Comparison of ENCODE assay signal across 11 cellular contexts in the genomic region with DNA sequence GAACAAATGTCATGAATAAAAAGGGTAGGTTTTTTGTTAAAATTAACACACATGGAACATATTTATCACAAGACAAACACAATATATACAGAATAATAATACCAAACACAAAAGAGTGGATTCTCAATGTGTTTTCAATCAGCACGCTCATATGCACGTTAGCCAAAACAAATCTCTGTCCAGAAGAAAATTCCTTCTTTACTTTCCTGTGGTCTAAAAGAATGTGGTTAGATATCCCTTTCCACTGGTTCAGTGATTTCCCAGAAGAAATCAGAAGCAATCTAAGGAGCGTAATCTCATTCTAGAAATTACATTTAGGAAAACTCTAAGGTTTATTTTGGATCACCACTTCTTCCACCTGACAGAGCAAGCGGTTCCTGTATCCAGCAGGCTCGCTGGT.
"Had no signal": no experiment of that assay in that cellular context is flagged by ENCODE, and none has a peak within 500 bp of the region (broad histone marks: within the 10 kb centered on the region; RNA-seq: fewer than 3 reads in every experiment).

No MANE protein-coding gene starts in this region.

- H3K4me1 ChIP-seq: breast epithelium, left ventricle myocardium inferior, upper lobe of right lung had no signal

- FAIRE-seq: endothelial cell of umbilical vein, islet of Langerhans had no signal

- H3K27ac ChIP-seq: breast epithelium, left ventricle myocardium inferior, SK-N-MC, upper lobe of right lung had no signal

- H3K36me3 ChIP-seq: breast epithelium, left ventricle myocardium inferior, upper lobe of right lung had no signal

- H3K27me3 ChIP-seq: breast epithelium, upper lobe of right lung had no signal

- H3K9me3 ChIP-seq: upper lobe of right lung had no signal

- DNase-seq: activated CD4-positive, alpha-beta T cell treated with anti-CD3 and anti-CD28 coated beads for 48 hours; activated naive CD4-positive, alpha-beta T cell treated with anti-CD3 and anti-CD28 coated beads, Interleukin-2, amount 10 ng/mL, durations not matched to agents 7 days and 5 days; left ventricle myocardium inferior; mesendoderm; stimulated activated CD4-positive, alpha-beta T cell treated with anti-CD3 and anti-CD28 coated beads, Interleukin-4, amount 100 ng/mL, for 1 hour; stimulated activated CD8-positive, alpha-beta memory T cell treated with anti-CD3 and anti-CD28 coated beads, Interleukin-4, amount 100 ng/mL, for 48 hours; upper lobe of right lung had no signal

- H3K4me3 ChIP-seq: breast epithelium, left ventricle myocardium inferior, SK-N-MC, upper lobe of right lung had no signal
